Comparison of ENCODE assay signal across 25 cellular contexts in the genomic region with DNA sequence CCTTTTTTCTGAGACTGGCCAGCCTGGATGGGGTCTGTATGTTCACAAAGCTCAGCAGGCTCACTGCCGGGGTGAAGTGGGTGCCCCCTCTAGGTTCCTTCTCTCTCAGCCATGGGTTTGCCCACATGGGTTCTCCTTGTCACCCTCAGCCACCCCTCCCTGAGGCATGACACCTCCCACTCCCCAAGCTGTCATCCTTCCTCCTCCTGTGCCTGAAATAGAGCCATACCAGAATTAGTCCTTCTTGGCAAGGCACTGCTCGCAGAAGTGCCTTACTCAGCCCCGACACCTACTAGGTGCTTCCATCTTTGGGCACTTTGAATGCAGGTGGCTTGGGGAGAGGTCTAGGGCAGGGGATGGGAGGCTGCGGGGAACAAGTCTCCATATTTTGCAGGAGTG.
"Had no signal": no experiment of that assay in that cellular context is flagged by ENCODE, and none has a peak within 500 bp of the region (broad histone marks: within the 10 kb centered on the region; RNA-seq: fewer than 3 reads in every experiment).

No MANE protein-coding gene starts in this region.

- H3K4me2 ChIP-seq: smooth muscle cell had no signal

- H3K27ac ChIP-seq: colonic mucosa, esophagus muscularis mucosa, foreskin keratinocyte, gastroesophageal sphincter, lower lobe of right lung, pancreas, right atrium auricular region, thoracic aorta, tibial nerve, upper lobe of left lung had no signal

- DNase-seq: colonic mucosa; dermis blood vessel endothelial cell; effector memory CD4-positive, alpha-beta T cell; foreskin keratinocyte; glutamatergic neuron; left ventricle myocardium superior; lower lobe of right lung; natural killer cell; stimulated activated CD4-positive, alpha-beta T cell treated with anti-CD3 and anti-CD28 coated beads, Interleukin-2, amount 100 ng/mL, for 24 hours; stimulated activated CD4-positive, alpha-beta T cell treated with anti-CD3 and anti-CD28 coated beads, Interleukin-4, amount 100 ng/mL, for 24 hours; stimulated activated naive CD8-positive, alpha-beta T cell treated with anti-CD3 and anti-CD28 coated beads, Interleukin-15, Interleukin-2, amounts not matched to agents 100 U/mL and 50 U/mL, for 24 hours; substantia nigra; upper lobe of left lung had no signal

- H3K9me3 ChIP-seq: colonic mucosa, pancreas had no signal

- H3K36me3 ChIP-seq: colonic mucosa, esophagus muscularis mucosa, gastroesophageal sphincter, lower lobe of right lung, pancreas, right atrium auricular region, thoracic aorta, upper lobe of left lung had no signal

- FAIRE-seq: endothelial cell of umbilical vein, keratinocyte, pancreas, urothelium cell line had no signal

- H3K4me3 ChIP-seq: colonic mucosa, esophagus muscularis mucosa, gastroesophageal sphincter, lower lobe of right lung, pancreas, right atrium auricular region, smooth muscle cell, thoracic aorta, tibial nerve, upper lobe of left lung had no signal

- ATAC-seq: foreskin keratinocyte; gastroesophageal sphincter; left ventricle myocardium superior; lower lobe of right lung; natural killer cell; pancreas; sciatic nerve; stimulated activated effector memory CD8-positive, alpha-beta T cell treated with anti-CD3 and anti-CD28 coated beads, Interleukin-12 subunit alpha, Interleukin-12 subunit beta, amount 100 ng/mL, for 72 hours; stimulated activated naive CD8-positive, alpha-beta T cell treated with anti-CD3 and anti-CD28 coated beads, Interleukin-15, Interleukin-2, amounts not matched to agents 100 U/mL and 50 U/mL, for 24 hours had no signal

- H3K27me3 ChIP-seq: colonic mucosa, pancreas, right atrium auricular region, tibial nerve, upper lobe of left lung had no signal

- H3K4me1 ChIP-seq: colonic mucosa, esophagus muscularis mucosa, foreskin keratinocyte, gastroesophageal sphincter, lower lobe of right lung, pancreas, right atrium auricular region, tibial nerve, upper lobe of left lung had no signal
